8 cellular contexts compared by ENCODE assay signal in the genomic region with DNA sequence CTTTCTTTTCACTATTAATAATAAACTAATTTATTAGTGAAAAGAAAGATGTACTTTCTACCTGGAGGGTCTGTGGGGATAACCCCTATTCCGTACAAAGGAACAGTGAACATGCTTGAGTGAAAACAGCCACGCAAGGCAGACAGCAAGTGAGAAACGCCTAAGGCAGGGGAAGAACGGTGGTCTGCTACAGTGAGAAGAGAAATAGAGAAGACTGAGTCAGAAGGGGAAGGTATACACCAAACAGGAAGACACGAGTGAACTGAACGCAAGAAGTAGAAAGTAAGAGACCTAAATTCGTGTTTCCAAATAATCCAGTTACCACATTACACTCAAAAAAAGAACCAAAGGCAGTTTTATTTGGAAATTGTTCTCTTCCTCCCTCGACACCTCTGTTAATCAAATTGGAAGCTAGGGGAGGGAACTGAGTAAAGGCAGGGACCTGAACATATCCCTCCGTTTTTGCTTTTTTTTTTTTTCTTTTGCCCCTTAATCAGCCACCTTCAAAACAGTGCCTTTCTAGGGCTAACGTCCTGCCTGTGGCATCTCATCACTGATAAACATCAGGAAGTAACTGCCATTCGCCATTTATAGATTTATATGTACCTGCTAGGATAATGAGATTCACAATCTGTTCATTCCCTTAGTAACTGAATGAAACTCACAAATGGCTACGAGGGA. TPM values are rescaled to one million over a fixed set of nuclear protein-coding genes. Genes with fewer than 3 reads are reported as not detected.
DNase-seq lines count a peak whose midpoint lies in the region; ATAC-seq and TF ChIP-seq lines count a peak whose summit lies in the region.

No MANE protein-coding gene starts in this region.

- peaks cover 31% of the 10 kb centered on the region for H3K36me3 Mint-ChIP-seq in dendritic cell treated with granulocyte-macrophage colony-stimulating factor and Interleukin-4, amounts not matched to agents 40 ng/mL and 50 ng/mL, for 4 days (ENCODE audit: low read depth)

- peak overlapping the region; percentile 70 for H2AFZ ChIP-seq in osteoblast (ENCODE audit: low read length)

- no peak overlapping the region for H3K56ac ChIP-seq in mesendoderm (ENCODE audit: low read length)

- no peak overlapping the region for H2BK5ac ChIP-seq in mesendoderm (ENCODE audit: low read length)

- H3K9ac ChIP-seq in mesendoderm (ENCODE audit: low read length) = no peak overlapping the region

- no peak overlapping the region for H3K18ac ChIP-seq in mesendoderm (ENCODE audit: low read length)

- H4K20me1 ChIP-seq in osteoblast (ENCODE audit: insufficient read depth, low read length) = no peaks in the 10 kb centered on the region

- H3K4me3 Mint-ChIP-seq in dendritic cell treated with granulocyte-macrophage colony-stimulating factor and Interleukin-4, amounts not matched to agents 40 ng/mL and 50 ng/mL, for 4 days = peak overlapping the region; percentile 74

- in situ Hi-C loops in GM13976 (cut with MboI; ENCODE audit: low sequenced_read_pairs, unreplicated experiment) = no loop called here

- no CpG with 5 or more reads among the region's 12 CpGs for WGBS in mesendoderm (ENCODE audit: extremely low coverage, insufficient coverage, low lambda C conversion rate)

- H2BK15ac ChIP-seq in mesendoderm (replicated peaks; ENCODE audit: low read depth) = no peak overlapping the region

- H3K27me3 ChIP-seq in osteoblast (ENCODE audit: insufficient read depth, low read length) (no peaks in the 10 kb centered on the region), mesendoderm (ENCODE audit: insufficient read depth, low read length, poor library complexity) (no peaks in the 10 kb centered on the region)

- H3K79me2 ChIP-seq in osteoblast (ENCODE audit: insufficient read depth, low read length) (peaks cover 60% of the 10 kb centered on the region), mesendoderm (ENCODE audit: control insufficient read depth, insufficient read depth, low read length) (no peaks in the 10 kb centered on the region)

- no peaks in the 10 kb centered on the region for H3K27me3 Mint-ChIP-seq in dendritic cell treated with granulocyte-macrophage colony-stimulating factor and Interleukin-4, amounts not matched to agents 40 ng/mL and 50 ng/mL, for 4 days

- ATAC-seq in GM21786 (IDR thresholded peaks at IDR 0.05; ENCODE audit: unreplicated experiment) = peak; percentile 67

- H3K36me3 ChIP-seq in osteoblast (ENCODE audit: insufficient read depth, low read length) (no peaks in the 10 kb centered on the region), mesendoderm (ENCODE audit: control insufficient read depth, insufficient read depth, low read length) (no peaks in the 10 kb centered on the region)

- H3K27ac Mint-ChIP-seq in dendritic cell treated with granulocyte-macrophage colony-stimulating factor and Interleukin-4, amounts not matched to agents 40 ng/mL and 50 ng/mL, for 4 days = peak overlapping the region; percentile 95

- H3K4me2 ChIP-seq in osteoblast (ENCODE audit: insufficient read depth, low read length) (peak overlapping the region; percentile 85), mesendoderm (ENCODE audit: low read length) (no peak overlapping the region)

- H2BK120ac ChIP-seq in mesendoderm (ENCODE audit: low read depth, low read length) = no peak overlapping the region

- DNase-seq in GM13976 (ENCODE audit: low spot score) (peak; percentile 34), NOMO-1 treated with DMSO at 0.1 percent for 48 hours (lab: John Stamatoyannopoulos, UW; ENCODE audit: unreplicated experiment) (peak; percentile 66), osteoblast (ENCODE audit: insufficient read length, low spot score, missing footprints) (no peak), NCI-H1436 (lab: John Stamatoyannopoulos, UW) (no peak), mesendoderm (no peak), NCI-H748 (lab: John Stamatoyannopoulos, UW; ENCODE audit: unreplicated experiment) (no peak)

- H3K9me3 Mint-ChIP-seq in dendritic cell treated with granulocyte-macrophage colony-stimulating factor and Interleukin-4, amounts not matched to agents 40 ng/mL and 50 ng/mL, for 4 days = no peaks in the 10 kb centered on the region

- H3K4me1 ChIP-seq in osteoblast (ENCODE audit: insufficient read depth, low read length) (peaks cover 22% of the 10 kb centered on the region), mesendoderm (ENCODE audit: control insufficient read depth, low read depth, low read length) (no peaks in the 10 kb centered on the region)

- H4K5ac ChIP-seq in mesendoderm (ENCODE audit: low read length) = no peak overlapping the region

- TF ChIP-seq CTCF in GM13976 (IDR thresholded peaks at IDR 0.05; ENCODE audit: borderline replicate concordance, control extremely low read depth, extremely low read depth, insufficient read depth, missing control alignments) (no peak), osteoblast (IDR thresholded peaks at IDR 0.05; ENCODE audit: extremely low read depth, low read depth, low read length) (no peak)

- H3K4me3 ChIP-seq in osteoblast (ENCODE audit: insufficient read depth, low read length) (peak overlapping the region; percentile 59), mesendoderm (ENCODE audit: low read length) (no peak overlapping the region)

- no peaks in the 10 kb centered on the region for H3K9me3 ChIP-seq in osteoblast (ENCODE audit: low read depth, low read length)

- H3K23ac ChIP-seq in mesendoderm (ENCODE audit: low read length) = no peak overlapping the region

- peaks cover 72% of the 10 kb centered on the region for H3K4me1 Mint-ChIP-seq in dendritic cell treated with granulocyte-macrophage colony-stimulating factor and Interleukin-4, amounts not matched to agents 40 ng/mL and 50 ng/mL, for 4 days (ENCODE audit: low read depth)

- no peak overlapping the region for H3K4ac ChIP-seq in mesendoderm (ENCODE audit: low read depth, low read length)

- H3K27ac ChIP-seq in osteoblast (ENCODE audit: low read depth, low read length) = peak overlapping the region; percentile 96
- H3K27ac ChIP-seq in mesendoderm (ENCODE audit: low read depth, low read length) = no peak overlapping the region

- H3K79me1 ChIP-seq in mesendoderm (ENCODE audit: low read length) = no peaks in the 10 kb centered on the region

- no peak overlapping the region for H2AK5ac ChIP-seq in mesendoderm (ENCODE audit: low read length)

- no peak overlapping the region for H4K8ac ChIP-seq in mesendoderm (ENCODE audit: low read depth, low read length)

- intact Hi-C loops in dendritic cell treated with granulocyte-macrophage colony-stimulating factor and Interleukin-4, amounts not matched to agents 40 ng/mL and 50 ng/mL, for 4 days (cut with micrococcal nuclease) = loop anchor here (2.0 kb wide), 1 partner anchor 28 kb away; no protein-coding TSS in a partner anchor

RNA-seq across cellular contexts. Expression of a gene that starts 48.9 kb away (rescaled TPM):
- total RNA-seq in osteoblast = 44.2 and 48.5 TPM in 2 replicates
- polyA plus RNA-seq in mesendoderm (2013, experiment 1 of 2) = 3.7 TPM
- 3.7 TPM for polyA plus RNA-seq in mesendoderm (2013, experiment 2 of 2)

Comparison
In these comparisons a context has a peak if more than half of its experiments do, and no peak if none do; other contexts are left out.
1. DNase-seq: peak in GM13976 (single experiment) and NOMO-1 treated with DMSO at 0.1 percent for 48 hours (single experiment); none in osteoblast (single experiment), NCI-H1436 (single experiment), mesendoderm (single experiment) and NCI-H748 (single experiment).